1 cellular context compared by ENCODE assay signal in genomic region chr19:18117692-18118378, GRCh38.
TF ChIP-seq lines count a peak whose summit lies in the region.

No MANE protein-coding gene starts in this region.

TF ChIP-seq in K562, 482 proteins besides CTCF, POLR2A, EP300 and RAD21 (continued from another document and continues in another):
- TF ChIP-seq BRF2 (IDR thresholded peaks at IDR 0.05; ENCODE audit: borderline replicate concordance, insufficient read depth, insufficient read length): no peak
- TF ChIP-seq ZBTB1 (CRISPR knock-in tag; IDR thresholded peaks at IDR 0.05; ENCODE audit: borderline replicate concordance, low read depth): no peak
- TF ChIP-seq RFX7 (CRISPR knock-in tag; IDR thresholded peaks at IDR 0.05): no peak
- TF ChIP-seq ARID2 (IDR thresholded peaks at IDR 0.05): no peak
- TF ChIP-seq CHD2 (IDR thresholded peaks at IDR 0.05; ENCODE audit: low read depth, low read length): no peak
- no peak for TF ChIP-seq ARHGAP35 (IDR thresholded peaks at IDR 0.05; ENCODE audit: partially characterized antibody)
- 0 out of 2 replicates have a peak, but pooled peaks have one; percentile 32 for TF ChIP-seq ATF7 (IDR thresholded peaks at IDR 0.05)
- no peak for TF ChIP-seq ZNF644 (tag; IDR thresholded peaks at IDR 0.05; ENCODE audit: low read depth)
- TF ChIP-seq SIN3B (IDR thresholded peaks at IDR 0.05; ENCODE audit: low read depth): 0 out of 2 replicates have a peak, but pooled peaks have one; percentile 13
- no peak for TF ChIP-seq CHD1 (IDR thresholded peaks at IDR 0.05; ENCODE audit: low read length)
- peak; percentile 69 for TF ChIP-seq ETS1 (conservative IDR thresholded peaks at IDR 0.05; ENCODE audit: control insufficient read depth, low read depth, low read length)
- TF ChIP-seq E2F6 (IDR thresholded peaks at IDR 0.05; ENCODE audit: borderline replicate concordance in 1 of 2, extremely low read depth in 1 of 2, insufficient read depth in 1 of 2, insufficient read length in 1 of 2, low read depth in 1 of 2, low read length in 1 of 2, poor library complexity in 1 of 2, severe bottlenecking in 1 of 2): peak; percentile 63 to 88
- no peak for TF ChIP-seq ZNF668 (CRISPR knock-in tag; IDR thresholded peaks at IDR 0.05)
- no peak for TF ChIP-seq ZNF444 (CRISPR knock-in tag; IDR thresholded peaks at IDR 0.05)
- TF ChIP-seq SNAPC5 (CRISPR knock-in tag; IDR thresholded peaks at IDR 0.05): no peak
- TF ChIP-seq JUNB (CRISPR knock-in tag; conservative IDR thresholded peaks at IDR 0.05): no peak
- no peak for TF ChIP-seq HDAC8 (tag; IDR thresholded peaks at IDR 0.05)
- no peak for TF ChIP-seq ZNF354B (CRISPR knock-in tag; IDR thresholded peaks at IDR 0.05)
- TF ChIP-seq CREB1 (IDR thresholded peaks at IDR 0.05): 0 out of 2 replicates have a peak, but pooled peaks have one; percentile 12
- TF ChIP-seq CREB1 (CRISPR knock-in tag; IDR thresholded peaks at IDR 0.05): no peak
- TF ChIP-seq, protein P1, sequence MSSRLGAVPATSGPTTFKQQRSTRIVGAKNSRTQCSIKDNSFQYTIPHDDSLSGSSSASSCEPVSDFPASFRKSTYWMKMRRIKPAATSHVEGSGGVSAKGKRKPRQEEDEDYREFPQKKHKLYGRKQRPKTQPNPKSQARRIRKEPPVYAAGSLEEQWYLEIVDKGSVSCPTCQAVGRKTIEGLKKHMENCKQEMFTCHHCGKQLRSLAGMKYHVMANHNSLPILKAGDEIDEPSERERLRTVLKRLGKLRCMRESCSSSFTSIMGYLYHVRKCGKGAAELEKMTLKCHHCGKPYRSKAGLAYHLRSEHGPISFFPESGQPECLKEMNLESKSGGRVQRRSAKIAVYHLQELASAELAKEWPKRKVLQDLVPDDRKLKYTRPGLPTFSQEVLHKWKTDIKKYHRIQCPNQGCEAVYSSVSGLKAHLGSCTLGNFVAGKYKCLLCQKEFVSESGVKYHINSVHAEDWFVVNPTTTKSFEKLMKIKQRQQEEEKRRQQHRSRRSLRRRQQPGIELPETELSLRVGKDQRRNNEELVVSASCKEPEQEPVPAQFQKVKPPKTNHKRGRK (tag; IDR thresholded peaks at IDR 0.05): no peak
- no peak for TF ChIP-seq SNIP1 (IDR thresholded peaks at IDR 0.05; ENCODE audit: low read depth)
- peak; percentile 43 for TF ChIP-seq RB1 (IDR thresholded peaks at IDR 0.05; ENCODE audit: low read depth)
- peak; percentile 69 for TF ChIP-seq ZBTB7A (IDR thresholded peaks at IDR 0.05; ENCODE audit: borderline replicate concordance, control insufficient read depth, low read depth, low read length)
- peak; percentile 93 for TF ChIP-seq MXI1 (IDR thresholded peaks at IDR 0.05; ENCODE audit: low read depth, low read length)
- no peak for TF ChIP-seq EP400 (IDR thresholded peaks at IDR 0.05)
- TF ChIP-seq TAF7 (tag; IDR thresholded peaks at IDR 0.05): no peak
- no peak for TF ChIP-seq FOXJ3 (CRISPR knock-in tag; IDR thresholded peaks at IDR 0.05)
- TF ChIP-seq ERF (CRISPR knock-in tag; IDR thresholded peaks at IDR 0.05): no peak
- no peak for TF ChIP-seq BCLAF1 (IDR thresholded peaks at IDR 0.05; ENCODE audit: borderline replicate concordance in 1 of 2, control insufficient read depth in 1 of 2, low read depth in 2 of 2, low read length in 1 of 2)
- TF ChIP-seq BRCA1 (IDR thresholded peaks at IDR 0.05): no peak
- no peak for TF ChIP-seq BRCA1 (CRISPR knock-in tag; IDR thresholded peaks at IDR 0.05)
- TF ChIP-seq SP2 (IDR thresholded peaks at IDR 0.05; ENCODE audit: extremely low read depth, low read depth, low read length, poor library complexity, severe bottlenecking): no peak
- TF ChIP-seq DIDO1 (tag; IDR thresholded peaks at IDR 0.05; ENCODE audit: low read depth): no peak
- TF ChIP-seq EWSR1 (IDR thresholded peaks at IDR 0.05; ENCODE audit: borderline replicate concordance, low read depth, partially characterized antibody): no peak
- no peak for TF ChIP-seq TAL1 (IDR thresholded peaks at IDR 0.05)
- no peak for TF ChIP-seq FOXM1 (IDR thresholded peaks at IDR 0.05; ENCODE audit: low read depth)
- no peak for TF ChIP-seq FOXM1 (CRISPR knock-in tag; IDR thresholded peaks at IDR 0.05; ENCODE audit: low read depth)
- peak; percentile 88 for TF ChIP-seq ZNF740 (CRISPR knock-in tag; IDR thresholded peaks at IDR 0.05)
- peak in 1 of 2 experiments; percentile 73; a peak in 1 of 4 replicates for TF ChIP-seq ZNF740 (tag; IDR thresholded peaks at IDR 0.05)
- no peak for TF ChIP-seq KAT2B (IDR thresholded peaks at IDR 0.05; ENCODE audit: low read depth, low read length)
- no peak for TF ChIP-seq NCOA4 (IDR thresholded peaks at IDR 0.05; ENCODE audit: partially characterized antibody)
- no peak for TF ChIP-seq ZZZ3 (IDR thresholded peaks at IDR 0.05)
- TF ChIP-seq ADNP (tag; IDR thresholded peaks at IDR 0.05): no peak
- peak; percentile 25 for TF ChIP-seq RBM25 (IDR thresholded peaks at IDR 0.05; ENCODE audit: low read depth, low read length, severe bottlenecking)
- no peak for TF ChIP-seq MEF2A (IDR thresholded peaks at IDR 0.05; ENCODE audit: control insufficient read depth, low read depth, low read length)
- TF ChIP-seq ZNF764 (CRISPR knock-in tag; IDR thresholded peaks at IDR 0.05; ENCODE audit: low read depth): no peak
- TF ChIP-seq ZNF695 (CRISPR knock-in tag; IDR thresholded peaks at IDR 0.05): no peak
- TF ChIP-seq BMI1 (IDR thresholded peaks at IDR 0.05; ENCODE audit: low read length): peak; percentile 84
- peak; percentile 66 for TF ChIP-seq RBFOX2 (IDR thresholded peaks at IDR 0.05; ENCODE audit: low read depth, low read length)
- TF ChIP-seq FOS (IDR thresholded peaks at IDR 0.05; ENCODE audit: extremely low read depth, insufficient read length): no peak
- TF ChIP-seq HCFC1 (IDR thresholded peaks at IDR 0.05; ENCODE audit: low read depth, low read length): 0 out of 2 replicates have a peak, but pooled peaks have one; percentile 26
- no peak for TF ChIP-seq SMARCA5 (IDR thresholded peaks at IDR 0.05)
- TF ChIP-seq ELK1 (CRISPR knock-in tag; IDR thresholded peaks at IDR 0.05): no peak
- TF ChIP-seq ZKSCAN1 (IDR thresholded peaks at IDR 0.05; ENCODE audit: low read depth, low read length): no peak
- no peak for TF ChIP-seq REST (CRISPR knock-in tag; IDR thresholded peaks at IDR 0.05; ENCODE audit: low read depth)
- no peak for TF ChIP-seq XRCC5 (IDR thresholded peaks at IDR 0.05; ENCODE audit: low read depth, low read length)
- TF ChIP-seq HMG20B (CRISPR knock-in tag; IDR thresholded peaks at IDR 0.05): no peak
- TF ChIP-seq PKNOX1 (IDR thresholded peaks at IDR 0.05): no peak
